Comparison of ENCODE assay signal across 8 cellular contexts in genomic region chr7:139645572-139646523, GRCh38.
A peak's percentile ranks its signal among the peaks of the same experiment; 100 is the strongest.
DNase-seq lines count a peak whose midpoint lies in the region; ATAC-seq and TF ChIP-seq lines count a peak whose summit lies in the region.

No MANE protein-coding gene starts in this region.

- peak; percentile 25 for DNase-seq in GF-D8 (lab: John Stamatoyannopoulos, UW)
- peak; percentile 77 for DNase-seq in NCI-H1105 treated with DMSO at 0.1 percent for 48 hours (lab: John Stamatoyannopoulos, UW)
- peak; percentile 78 for DNase-seq in activated naive CD8-positive, alpha-beta T cell treated with anti-CD3 and anti-CD28 coated beads for 36 hours
- peak; percentile 79 for DNase-seq in Right ventricle myocardium inferior (ENCODE audit: missing footprints)
- peak; percentile 68 to 97 (median 88) for DNase-seq in posterior cingulate gyrus
- DNase-seq in transverse colon: peak; percentile 88

- H3K27me3 ChIP-seq in transverse colon: no peaks in the 10 kb centered on the region

- H3K27ac Mint-ChIP-seq in activated naive CD8-positive, alpha-beta T cell treated with anti-CD3 and anti-CD28 coated beads for 36 hours: no peak overlapping the region

- no peaks in the 10 kb centered on the region for H3K36me3 ChIP-seq in transverse colon

- H3K4me1 Mint-ChIP-seq in activated naive CD8-positive, alpha-beta T cell treated with anti-CD3 and anti-CD28 coated beads for 36 hours: peaks cover 58% of the 10 kb centered on the region

- intact Hi-C loops in Right ventricle myocardium inferior (cut with DNase I) (loop anchor here (2.0 to 5.0 kb wide), 2 partner anchors 86 to 357 kb away; no protein-coding TSS in a partner anchor), posterior cingulate gyrus (cut with DNase I) (loop anchor here (1.0 to 2.0 kb wide), 2 partner anchors 131 to 356 kb away; partner anchors contain the start of gene HIPK2), transverse colon (cut with DNase I; ENCODE audit: low total_unique reads) (loop anchor here (2.0 to 10.0 kb wide), 2 partner anchors 129 to 357 kb away; partner anchors contain the start of gene HIPK2)

- peak; percentile 91 for ATAC-seq in SK-N-SH treated with all-trans-retinoic acid at 6 μM for 48 hours
- peak; percentile 61 for ATAC-seq in Right ventricle myocardium inferior
- no peak for ATAC-seq in HG02870 (IDR thresholded peaks at IDR 0.05; ENCODE audit: unreplicated experiment)

- in situ Hi-C loops in transverse colon (cut with MboI; ENCODE audit: low pct_ligation_motif_present in 1 of 4, low pct_unique_long_range_greater_than_20kb in 1 of 4, low sequenced_read_pairs in 3 of 4): loop anchor here (5.0 to 10.0 kb wide), 3 partner anchors 351 to 359 kb away; no protein-coding TSS in a partner anchor

- WGBS in transverse colon (ENCODE audit: low coverage in 1 of 2), 2 donors: 56 to 89% methylated on average over 8 to 19 of the region's 19 CpGs

- H3K36me3 Mint-ChIP-seq in activated naive CD8-positive, alpha-beta T cell treated with anti-CD3 and anti-CD28 coated beads for 36 hours: peaks cover 1% of the 10 kb centered on the region

- H3K4me3 Mint-ChIP-seq in activated naive CD8-positive, alpha-beta T cell treated with anti-CD3 and anti-CD28 coated beads for 36 hours: no peak overlapping the region

- H3K27ac ChIP-seq in transverse colon: no peak overlapping the region

- peak; percentile 87 to 94 (median 91) for TF ChIP-seq CTCF in transverse colon (IDR thresholded peaks at IDR 0.05)

- H3K4me3 ChIP-seq in transverse colon: no peak overlapping the region

- no peaks in the 10 kb centered on the region for H3K27me3 Mint-ChIP-seq in activated naive CD8-positive, alpha-beta T cell treated with anti-CD3 and anti-CD28 coated beads for 36 hours

- peaks cover 0 to 27% (median 1%) of the 10 kb centered on the region in 4 donors for H3K4me1 ChIP-seq in transverse colon

- no peak for TF ChIP-seq EP300 in transverse colon (IDR thresholded peaks at IDR 0.05; ENCODE audit: low read depth)

- no peak for TF ChIP-seq POLR2A in transverse colon (IDR thresholded peaks at IDR 0.05)

- H3K9me3 ChIP-seq in transverse colon: no peaks in the 10 kb centered on the region

- no peaks in the 10 kb centered on the region for H3K9me3 Mint-ChIP-seq in activated naive CD8-positive, alpha-beta T cell treated with anti-CD3 and anti-CD28 coated beads for 36 hours

TF ChIP-seq in SK-N-SH treated with all-trans-retinoic acid at 6 μM for 48 hours, 23 proteins besides CTCF, POLR2A, EP300 and RAD21:
- TF ChIP-seq ZC3H10 (CRISPR knock-in tag; IDR thresholded peaks at IDR 0.05) (no peak), ARNTL (CRISPR knock-in tag; IDR thresholded peaks at IDR 0.05; ENCODE audit: borderline replicate concordance, low read depth) (no peak), ZNF565 (CRISPR knock-in tag; conservative IDR thresholded peaks at IDR 0.05; ENCODE audit: low read depth) (no peak), SNAI2 (CRISPR knock-in tag; IDR thresholded peaks at IDR 0.05) (no peak), BACH2 (CRISPR knock-in tag; IDR thresholded peaks at IDR 0.05; ENCODE audit: borderline replicate concordance) (no peak), CSDC2 (CRISPR knock-in tag; IDR thresholded peaks at IDR 0.05) (no peak), ISL1 (CRISPR knock-in tag; IDR thresholded peaks at IDR 0.05) (no peak), TOX (CRISPR knock-in tag; IDR thresholded peaks at IDR 0.05; ENCODE audit: borderline replicate concordance) (no peak)

Comparison
In these comparisons a context has a peak if more than half of its experiments do, and no peak if none do; other contexts are left out.
1. DNase-seq: peak in every context shown above with its lines; median percentile 88 in posterior cingulate gyrus; 88 in transverse colon; 79 in Right ventricle myocardium inferior; 78 in activated naive CD8-positive, alpha-beta T cell treated with anti-CD3 and anti-CD28 coated beads for 36 hours; 77 in NCI-H1105 treated with DMSO at 0.1 percent for 48 hours; 25 in GF-D8.